Comparison of ENCODE assay signal across 22 cellular contexts in the genomic region with DNA sequence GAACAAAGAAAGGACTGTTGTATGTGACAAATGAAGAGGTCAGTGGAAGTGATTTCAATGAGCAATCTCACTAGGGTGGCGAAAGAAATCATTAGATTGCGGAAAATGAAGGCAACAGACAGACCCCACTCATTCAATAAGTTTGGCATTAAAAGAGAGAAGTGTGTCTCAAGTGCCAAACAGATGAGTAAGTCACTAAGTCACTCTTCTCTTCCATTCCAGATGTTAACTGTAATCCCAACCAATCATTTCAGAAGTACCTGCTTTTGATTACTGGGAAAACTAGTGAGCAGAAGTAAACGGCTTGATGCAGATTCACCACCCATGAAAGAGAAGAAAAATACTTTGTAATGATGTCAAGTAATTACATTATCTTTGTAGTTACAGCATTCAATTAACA.
"Had no signal": no experiment of that assay in that cellular context is flagged by ENCODE, and none has a peak within 500 bp of the region (broad histone marks: within the 10 kb centered on the region; RNA-seq: fewer than 3 reads in every experiment).

No MANE protein-coding gene starts in this region.

- DNase-seq: activated CD4-positive, alpha-beta T cell treated with anti-CD3 and anti-CD28 coated beads for 48 hours; activated CD4-positive, CD25-positive, alpha-beta regulatory T cell; activated CD8-positive, alpha-beta memory T cell treated with anti-CD3 and anti-CD28 coated beads, Interleukin-2, amount 10 ng/mL, durations not matched to agents 7 days and 5 days; activated CD8-positive, alpha-beta T cell treated with anti-CD3 and anti-CD28 coated beads for 36 hours; activated T-cell treated with anti-CD3 and anti-CD28 coated beads for 4 hours; adrenal gland; heart left ventricle; islet precursor cell; lower lobe of right lung; naive B cell; nucleus accumbens; right lobe of liver; stimulated activated CD4-positive, alpha-beta T cell treated with anti-CD3 and anti-CD28 coated beads, Interleukin-1b, Interleukin-23, amount 100 ng/mL, for 48 hours; stimulated activated naive CD8-positive, alpha-beta T cell treated with anti-CD3 and anti-CD28 coated beads, Interleukin-15, amount 100 ng/mL, for 72 hours; SW 1271; T-helper 17 cell had no signal

- H3K27me3 Mint-ChIP-seq: activated CD8-positive, alpha-beta memory T cell treated with anti-CD3 and anti-CD28 coated beads, Interleukin-2, amount 10 ng/mL, durations not matched to agents 7 days and 5 days; activated CD8-positive, alpha-beta T cell treated with anti-CD3 and anti-CD28 coated beads for 36 hours; stimulated activated naive CD8-positive, alpha-beta T cell treated with anti-CD3 and anti-CD28 coated beads, Interleukin-15, amount 100 ng/mL, for 72 hours; T-helper 17 cell had no signal

- H3K9me3 Mint-ChIP-seq: activated CD8-positive, alpha-beta T cell treated with anti-CD3 and anti-CD28 coated beads for 36 hours had no signal

- H3K4me3 ChIP-seq: adrenal gland, breast epithelium, coronary artery, heart left ventricle, lower lobe of right lung, right lobe of liver, skin epidermis, tibial nerve had no signal

- H3K4me3 Mint-ChIP-seq: activated CD8-positive, alpha-beta memory T cell treated with anti-CD3 and anti-CD28 coated beads, Interleukin-2, amount 10 ng/mL, durations not matched to agents 7 days and 5 days; activated CD8-positive, alpha-beta T cell treated with anti-CD3 and anti-CD28 coated beads for 36 hours; naive B cell; stimulated activated effector memory CD8-positive, alpha-beta T cell treated with anti-CD3 and anti-CD28 coated beads, Interleukin-12 subunit alpha, Interleukin-12 subunit beta, amount 100 ng/mL, for 72 hours; stimulated activated naive CD8-positive, alpha-beta T cell treated with anti-CD3 and anti-CD28 coated beads, Interleukin-15, amount 100 ng/mL, for 72 hours; T-helper 17 cell had no signal

- H3K27ac Mint-ChIP-seq: activated CD8-positive, alpha-beta memory T cell treated with anti-CD3 and anti-CD28 coated beads, Interleukin-2, amount 10 ng/mL, durations not matched to agents 7 days and 5 days; activated CD8-positive, alpha-beta T cell treated with anti-CD3 and anti-CD28 coated beads for 36 hours; activated naive CD4-positive, alpha-beta T cell treated with anti-CD3 and anti-CD28 coated beads, Interleukin-2, amount 50 U/mL, for 72 hours; naive B cell; stimulated activated effector memory CD8-positive, alpha-beta T cell treated with anti-CD3 and anti-CD28 coated beads, Interleukin-12 subunit alpha, Interleukin-12 subunit beta, amount 100 ng/mL, for 72 hours; stimulated activated naive CD8-positive, alpha-beta T cell treated with anti-CD3 and anti-CD28 coated beads, Interleukin-15, amount 100 ng/mL, for 72 hours; T-helper 17 cell had no signal

- H3K36me3 Mint-ChIP-seq: activated CD8-positive, alpha-beta memory T cell treated with anti-CD3 and anti-CD28 coated beads, Interleukin-2, amount 10 ng/mL, durations not matched to agents 7 days and 5 days; activated naive CD4-positive, alpha-beta T cell treated with anti-CD3 and anti-CD28 coated beads, Interleukin-2, amount 50 U/mL, for 72 hours; naive B cell; stimulated activated effector memory CD8-positive, alpha-beta T cell treated with anti-CD3 and anti-CD28 coated beads, Interleukin-12 subunit alpha, Interleukin-12 subunit beta, amount 100 ng/mL, for 72 hours had no signal

- H3K4me1 Mint-ChIP-seq: activated CD8-positive, alpha-beta memory T cell treated with anti-CD3 and anti-CD28 coated beads, Interleukin-2, amount 10 ng/mL, durations not matched to agents 7 days and 5 days; naive B cell; stimulated activated effector memory CD8-positive, alpha-beta T cell treated with anti-CD3 and anti-CD28 coated beads, Interleukin-12 subunit alpha, Interleukin-12 subunit beta, amount 100 ng/mL, for 72 hours; stimulated activated naive CD8-positive, alpha-beta T cell treated with anti-CD3 and anti-CD28 coated beads, Interleukin-15, amount 100 ng/mL, for 72 hours; T-helper 17 cell had no signal
